Comparison of ENCODE assay signal across 2 cellular contexts in genomic region chr12:77101-77719, GRCh38. TPM values are rescaled to one million over a fixed set of nuclear protein-coding genes. Genes with fewer than 3 reads are reported as not detected.
"Had no signal": no experiment of that assay in that cellular context is flagged by ENCODE, and none has a peak within 500 bp of the region (broad histone marks: within the 10 kb centered on the region; RNA-seq: fewer than 3 reads in every experiment).

No MANE protein-coding gene starts in this region.

RNA-seq across cellular contexts. Expression of gene IQSEC3, which starts 10.6 kb away (rescaled TPM):
- total RNA-seq: chondrocyte, mammary epithelial cell had no signal
- polyA plus RNA-seq: mammary epithelial cell had no signal
